1 cellular context compared by ENCODE assay signal in the genomic region with DNA sequence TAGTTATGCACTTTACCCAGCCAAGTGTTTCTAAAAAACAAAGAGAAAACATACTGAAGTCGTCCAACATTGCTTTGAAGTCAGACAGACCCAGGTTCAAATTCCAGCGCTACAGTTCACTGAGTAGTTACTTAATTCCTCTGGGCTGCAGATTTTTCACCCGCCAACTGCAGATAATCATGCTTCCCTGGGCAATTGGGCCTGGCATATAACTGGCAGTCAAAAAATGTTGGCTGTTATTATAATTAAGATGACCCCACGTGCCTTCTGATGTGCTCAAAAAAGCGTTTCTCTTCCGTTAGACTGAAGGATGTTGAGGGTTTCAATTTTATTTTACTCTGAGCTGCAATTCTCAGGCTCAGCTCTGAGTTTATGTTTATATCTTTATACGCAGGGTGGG.
TF ChIP-seq lines count a peak whose summit lies in the region.

No MANE protein-coding gene starts in this region.

TF ChIP-seq in SK-N-SH, 30 proteins besides CTCF, POLR2A, EP300 and RAD21 (continued from another document):
- TF ChIP-seq, protein P1, sequence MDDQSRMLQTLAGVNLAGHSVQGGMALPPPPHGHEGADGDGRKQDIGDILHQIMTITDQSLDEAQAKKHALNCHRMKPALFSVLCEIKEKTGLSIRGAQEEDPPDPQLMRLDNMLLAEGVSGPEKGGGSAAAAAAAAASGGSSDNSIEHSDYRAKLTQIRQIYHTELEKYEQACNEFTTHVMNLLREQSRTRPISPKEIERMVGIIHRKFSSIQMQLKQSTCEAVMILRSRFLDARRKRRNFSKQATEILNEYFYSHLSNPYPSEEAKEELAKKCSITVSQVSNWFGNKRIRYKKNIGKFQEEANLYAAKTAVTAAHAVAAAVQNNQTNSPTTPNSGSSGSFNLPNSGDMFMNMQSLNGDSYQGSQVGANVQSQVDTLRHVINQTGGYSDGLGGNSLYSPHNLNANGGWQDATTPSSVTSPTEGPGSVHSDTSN (IDR thresholded peaks at IDR 0.05), result peak; percentile 79
- TF ChIP-seq, protein P2, sequence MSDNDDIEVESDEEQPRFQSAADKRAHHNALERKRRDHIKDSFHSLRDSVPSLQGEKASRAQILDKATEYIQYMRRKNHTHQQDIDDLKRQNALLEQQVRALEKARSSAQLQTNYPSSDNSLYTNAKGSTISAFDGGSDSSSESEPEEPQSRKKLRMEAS (IDR thresholded peaks at IDR 0.05; ENCODE audit: low read depth), result no peak
- no peak for TF ChIP-seq MEF2A (IDR thresholded peaks at IDR 0.05; ENCODE audit: borderline replicate concordance, low read depth)
- TF ChIP-seq JUND (IDR thresholded peaks at IDR 0.05), result 0 out of 2 replicates have a peak, but pooled peaks have one; percentile 14
- TF ChIP-seq, protein P3, sequence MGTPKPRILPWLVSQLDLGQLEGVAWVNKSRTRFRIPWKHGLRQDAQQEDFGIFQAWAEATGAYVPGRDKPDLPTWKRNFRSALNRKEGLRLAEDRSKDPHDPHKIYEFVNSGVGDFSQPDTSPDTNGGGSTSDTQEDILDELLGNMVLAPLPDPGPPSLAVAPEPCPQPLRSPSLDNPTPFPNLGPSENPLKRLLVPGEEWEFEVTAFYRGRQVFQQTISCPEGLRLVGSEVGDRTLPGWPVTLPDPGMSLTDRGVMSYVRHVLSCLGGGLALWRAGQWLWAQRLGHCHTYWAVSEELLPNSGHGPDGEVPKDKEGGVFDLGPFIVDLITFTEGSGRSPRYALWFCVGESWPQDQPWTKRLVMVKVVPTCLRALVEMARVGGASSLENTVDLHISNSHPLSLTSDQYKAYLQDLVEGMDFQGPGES (IDR thresholded peaks at IDR 0.05; ENCODE audit: low read depth, low read length), result no peak
- TF ChIP-seq FOXJ3 (CRISPR knock-in tag; IDR thresholded peaks at IDR 0.05), result no peak
- TF ChIP-seq SMC3 (IDR thresholded peaks at IDR 0.05; ENCODE audit: low read depth, low read length), result no peak
- no peak for TF ChIP-seq CHD2 (IDR thresholded peaks at IDR 0.05; ENCODE audit: low read length, partially characterized antibody)
- no peak for TF ChIP-seq TAF1 (IDR thresholded peaks at IDR 0.05; ENCODE audit: borderline replicate concordance, low read depth, low read length)
